16 cellular contexts compared by ENCODE assay signal in genomic region chr5:6585168-6585567, GRCh38. TPM values are rescaled to one million over a fixed set of nuclear protein-coding genes. Genes with fewer than 3 reads are reported as not detected.
DNase-seq lines count a peak whose midpoint lies in the region; FAIRE-seq and TF ChIP-seq lines count a peak whose summit lies in the region.
"Had no signal": no experiment of that assay in that cellular context is flagged by ENCODE, and none has a peak within 500 bp of the region (broad histone marks: within the 10 kb centered on the region; RNA-seq: fewer than 3 reads in every experiment).

No MANE protein-coding gene starts in this region.

- H3K9me3 Mint-ChIP-seq in activated CD4-positive, alpha-beta memory T cell treated with anti-CD3 and anti-CD28 coated beads, Interleukin-2, amount 10 ng/mL, durations not matched to agents 7 days and 5 days: no peaks in the 10 kb centered on the region
- H3K9me3 Mint-ChIP-seq: CD8-positive, alpha-beta T cell had no signal

- H3K9ac ChIP-seq in liver (ENCODE audit: low read depth in 1 of 2, low read length in 2 of 2): peak overlapping the region; percentile 1 to 100

- FAIRE-seq in urothelium cell line (lab: Jason Lieb, UNC): peak; percentile 65

- peaks cover 44% of the 10 kb centered on the region for H3K27me3 Mint-ChIP-seq in activated CD4-positive, alpha-beta memory T cell treated with anti-CD3 and anti-CD28 coated beads, Interleukin-2, amount 10 ng/mL, durations not matched to agents 7 days and 5 days

- 43% methylated on average over 6 of the region's 6 CpGs for WGBS in liver

- no peak overlapping the region for H3K4me3 ChIP-seq in coronary artery
- H3K4me3 ChIP-seq in liver (ENCODE audit: low read depth in 1 of 3, low read length in 3 of 3): peak overlapping the region in 1 of 3 donors; percentile 92

- H3K4me3 Mint-ChIP-seq in activated CD4-positive, alpha-beta memory T cell treated with anti-CD3 and anti-CD28 coated beads, Interleukin-2, amount 10 ng/mL, durations not matched to agents 7 days and 5 days: no peak overlapping the region
- H3K4me3 Mint-ChIP-seq: CD8-positive, alpha-beta T cell had no signal

- H3K9me3 ChIP-seq in liver (ENCODE audit: control insufficient read depth in 4 of 4, low read length in 3 of 4): no peaks in the 10 kb centered on the region
- H3K9me3 ChIP-seq: BE2C had no signal

- CTCF ChIA-PET in activated CD4-positive, alpha-beta memory T cell treated with anti-CD3 and anti-CD28 coated beads, Interleukin-2, amount 10 ng/mL, durations not matched to agents 7 days and 5 days (lab: Charles Lee): interaction anchor here (1.2 kb wide), 1 partner anchor 160 kb away, joined by 3 read pairs; no protein-coding TSS in a partner anchor

- no peak for TF ChIP-seq RAD21 in liver (IDR thresholded peaks at IDR 0.05)

- no peaks in the 10 kb centered on the region for H3K36me3 Mint-ChIP-seq in activated CD4-positive, alpha-beta memory T cell treated with anti-CD3 and anti-CD28 coated beads, Interleukin-2, amount 10 ng/mL, durations not matched to agents 7 days and 5 days (ENCODE audit: low read depth)
- H3K36me3 Mint-ChIP-seq: CD8-positive, alpha-beta T cell had no signal

- H3K27ac ChIP-seq in coronary artery (no peak overlapping the region), liver (ENCODE audit: low read depth in 1 of 2, low read length in 2 of 2) (peak overlapping the region; percentile 87 to 94)
- H3K27ac ChIP-seq: 22Rv1, RWPE1 had no signal

- no peak overlapping the region for H3K27ac Mint-ChIP-seq in activated CD4-positive, alpha-beta memory T cell treated with anti-CD3 and anti-CD28 coated beads, Interleukin-2, amount 10 ng/mL, durations not matched to agents 7 days and 5 days
- H3K27ac Mint-ChIP-seq: CD8-positive, alpha-beta T cell had no signal

- H3K36me3 ChIP-seq in liver (ENCODE audit: control insufficient read depth in 4 of 4, insufficient read depth in 3 of 4, low read depth in 1 of 4, low read length in 3 of 4): peaks cover 0 to 7% (median 3%) of the 10 kb centered on the region in 4 donors
- H3K36me3 ChIP-seq: BE2C had no signal

- no peaks in the 10 kb centered on the region for H3K27me3 ChIP-seq in liver (ENCODE audit: control insufficient read depth in 4 of 4, insufficient read depth in 4 of 4, low read length in 3 of 4)
- H3K27me3 ChIP-seq: BE2C had no signal

- POLR2A ChIA-PET in activated CD4-positive, alpha-beta memory T cell treated with anti-CD3 and anti-CD28 coated beads, Interleukin-2, amount 10 ng/mL, durations not matched to agents 7 days and 5 days (lab: Charles Lee): no interaction called here

- TF ChIP-seq CTCF in coronary artery (IDR thresholded peaks at IDR 0.05): no peak
- TF ChIP-seq CTCF in liver (IDR thresholded peaks at IDR 0.05; ENCODE audit: low read depth, low read length, missing input control): no peak

- DNase-seq in NK-92 treated with Interleukin-12 subunit alpha and Interleukin-12 subunit beta, amount 100 ng/mL, for 24 hours (lab: John Stamatoyannopoulos, UW): peak; percentile 10
- DNase-seq in NK-92 (lab: John Stamatoyannopoulos, UW; ENCODE audit: unreplicated experiment): no peak
- DNase-seq in coronary artery (ENCODE audit: low spot score): peak; percentile 29
- DNase-seq in urothelium cell line (ENCODE audit: low spot score): no peak
- DNase-seq in effector CD8-positive, alpha-beta T cell (lab: John Stamatoyannopoulos, UW): no peak
- DNase-seq in activated CD4-positive, alpha-beta memory T cell treated with anti-CD3 and anti-CD28 coated beads, Interleukin-2, amount 10 ng/mL, durations not matched to agents 7 days and 5 days: no peak
- DNase-seq in activated CD4-positive, alpha-beta T cell treated with anti-CD3 and anti-CD28 coated beads for 1 hour: no peak
- DNase-seq: BE2C; CD8-positive, alpha-beta T cell; NCI-H1417; NCI-H187 treated with DMSO at 0.1 percent for 48 hours; NCI-H345; NCI-H526 had no signal

- peaks cover 9% of the 10 kb centered on the region for H3K4me1 Mint-ChIP-seq in activated CD4-positive, alpha-beta memory T cell treated with anti-CD3 and anti-CD28 coated beads, Interleukin-2, amount 10 ng/mL, durations not matched to agents 7 days and 5 days

- peaks cover 2 to 41% (median 13%) of the 10 kb centered on the region in 4 donors for H3K4me1 ChIP-seq in liver (ENCODE audit: control insufficient read depth in 4 of 4, insufficient read depth in 4 of 4, low read length in 3 of 4)
- H3K4me1 ChIP-seq: BE2C had no signal

TF ChIP-seq in liver, 16 proteins besides CTCF, POLR2A, EP300 and RAD21:
- TF ChIP-seq SP1 (IDR thresholded peaks at IDR 0.05) (peak; percentile 23), HNF4A (conservative IDR thresholded peaks at IDR 0.05) (peak; percentile 48 to 66), NR2F2 (IDR thresholded peaks at IDR 0.05) (no peak)
- TF ChIP-seq, protein P1, sequence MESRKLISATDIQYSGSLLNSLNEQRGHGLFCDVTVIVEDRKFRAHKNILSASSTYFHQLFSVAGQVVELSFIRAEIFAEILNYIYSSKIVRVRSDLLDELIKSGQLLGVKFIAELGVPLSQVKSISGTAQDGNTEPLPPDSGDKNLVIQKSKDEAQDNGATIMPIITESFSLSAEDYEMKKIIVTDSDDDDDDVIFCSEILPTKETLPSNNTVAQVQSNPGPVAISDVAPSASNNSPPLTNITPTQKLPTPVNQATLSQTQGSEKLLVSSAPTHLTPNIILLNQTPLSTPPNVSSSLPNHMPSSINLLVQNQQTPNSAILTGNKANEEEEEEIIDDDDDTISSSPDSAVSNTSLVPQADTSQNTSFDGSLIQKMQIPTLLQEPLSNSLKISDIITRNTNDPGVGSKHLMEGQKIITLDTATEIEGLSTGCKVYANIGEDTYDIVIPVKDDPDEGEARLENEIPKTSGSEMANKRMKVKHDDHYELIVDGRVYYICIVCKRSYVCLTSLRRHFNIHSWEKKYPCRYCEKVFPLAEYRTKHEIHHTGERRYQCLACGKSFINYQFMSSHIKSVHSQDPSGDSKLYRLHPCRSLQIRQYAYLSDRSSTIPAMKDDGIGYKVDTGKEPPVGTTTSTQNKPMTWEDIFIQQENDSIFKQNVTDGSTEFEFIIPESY (IDR thresholded peaks at IDR 0.05): no peak
TF ChIP-seq in liver: peak in this region for 2.

RNA-seq across cellular contexts. Expression of gene NSUN2, which starts 47.7 kb away (rescaled TPM):
- total RNA-seq in liver: 10 to 100 TPM; 26.9 to 52.2 TPM
- 10 to 100 TPM; 27.2 to 29.1 TPM for polyA plus RNA-seq in liver
- total RNA-seq in activated CD4-positive, alpha-beta memory T cell treated with anti-CD3 and anti-CD28 coated beads, Interleukin-2, amount 10 ng/mL, durations not matched to agents 7 days and 5 days: 10 to 100 TPM; 63.5 to 73.3 TPM

RNA-seq across cellular contexts. Expression of gene SRD5A1, which starts 48.1 kb away (rescaled TPM):
- total RNA-seq in liver: 10 to 100 TPM in 1 of 2 donors, 1 to 10 TPM in 1; 6.3 to 87.0 TPM
- polyA plus RNA-seq in liver: 10 to 100 TPM; 43.1 to 52.2 TPM
- total RNA-seq in activated CD4-positive, alpha-beta memory T cell treated with anti-CD3 and anti-CD28 coated beads, Interleukin-2, amount 10 ng/mL, durations not matched to agents 7 days and 5 days: 10 to 100 TPM; 10.2 to 12.4 TPM

Comparison
In these comparisons a context has a peak if more than half of its experiments do, and no peak if none do; other contexts are left out.
1. DNase-seq: peak in NK-92 treated with Interleukin-12 subunit alpha and Interleukin-12 subunit beta, amount 100 ng/mL, for 24 hours (single experiment) and coronary artery (single experiment); none in NK-92 (single experiment), urothelium cell line (single experiment), effector CD8-positive, alpha-beta T cell (single experiment), activated CD4-positive, alpha-beta memory T cell treated with anti-CD3 and anti-CD28 coated beads, Interleukin-2, amount 10 ng/mL, durations not matched to agents 7 days and 5 days (single experiment) and activated CD4-positive, alpha-beta T cell treated with anti-CD3 and anti-CD28 coated beads for 1 hour (single experiment).
2. H3K27ac ChIP-seq: peak in liver (2 of 2); none in coronary artery (0 of 2).